ENCODE assay signal across 1 cellular context in the genomic region with DNA sequence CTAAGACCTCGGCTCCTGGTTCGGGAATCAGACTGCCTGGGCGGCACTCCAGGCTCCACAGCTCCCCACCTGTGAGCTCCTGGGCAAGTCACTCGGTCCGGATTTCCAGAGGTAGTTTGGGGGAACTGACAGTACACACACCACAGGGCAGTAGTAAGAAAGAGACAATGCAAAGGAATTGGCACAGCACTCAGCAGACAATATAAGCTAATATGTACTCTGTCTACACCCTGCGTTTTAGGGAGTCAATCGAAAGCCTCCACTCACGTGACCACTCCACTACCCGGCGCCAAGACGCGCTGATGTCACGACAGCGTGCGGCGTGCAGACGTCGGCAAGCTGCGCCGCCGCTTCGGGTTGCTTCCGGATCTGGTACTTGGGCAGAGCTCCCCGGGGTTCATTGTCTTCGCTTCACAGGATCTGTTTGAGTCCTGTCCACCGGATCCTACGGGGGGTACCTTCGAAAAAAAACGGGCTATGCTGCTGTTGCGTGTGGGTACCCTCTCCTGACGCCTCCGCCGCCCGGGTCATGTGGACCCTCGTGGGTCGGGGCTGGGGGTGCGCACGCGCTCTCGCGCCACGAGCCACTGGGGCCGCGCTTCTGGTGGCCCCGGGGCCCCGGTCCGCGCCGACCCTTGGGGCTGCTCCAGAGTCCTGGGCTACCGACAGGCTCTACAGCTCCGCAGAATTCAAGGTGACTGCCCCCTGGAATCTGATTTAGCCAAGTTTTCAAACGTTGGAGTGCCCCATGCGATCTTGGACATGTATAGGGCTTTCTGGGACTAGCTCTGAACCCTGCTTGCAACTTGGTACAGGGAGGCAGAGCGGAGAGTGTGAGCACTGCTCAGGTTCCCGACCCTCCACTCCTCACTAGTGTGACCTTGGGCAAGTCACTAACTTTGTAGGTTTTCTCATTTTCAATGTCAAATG.
A peak's percentile ranks its signal among the peaks of the same experiment; 100 is the strongest.
TF ChIP-seq lines count a peak whose summit lies in the region.

A gene with protein sequence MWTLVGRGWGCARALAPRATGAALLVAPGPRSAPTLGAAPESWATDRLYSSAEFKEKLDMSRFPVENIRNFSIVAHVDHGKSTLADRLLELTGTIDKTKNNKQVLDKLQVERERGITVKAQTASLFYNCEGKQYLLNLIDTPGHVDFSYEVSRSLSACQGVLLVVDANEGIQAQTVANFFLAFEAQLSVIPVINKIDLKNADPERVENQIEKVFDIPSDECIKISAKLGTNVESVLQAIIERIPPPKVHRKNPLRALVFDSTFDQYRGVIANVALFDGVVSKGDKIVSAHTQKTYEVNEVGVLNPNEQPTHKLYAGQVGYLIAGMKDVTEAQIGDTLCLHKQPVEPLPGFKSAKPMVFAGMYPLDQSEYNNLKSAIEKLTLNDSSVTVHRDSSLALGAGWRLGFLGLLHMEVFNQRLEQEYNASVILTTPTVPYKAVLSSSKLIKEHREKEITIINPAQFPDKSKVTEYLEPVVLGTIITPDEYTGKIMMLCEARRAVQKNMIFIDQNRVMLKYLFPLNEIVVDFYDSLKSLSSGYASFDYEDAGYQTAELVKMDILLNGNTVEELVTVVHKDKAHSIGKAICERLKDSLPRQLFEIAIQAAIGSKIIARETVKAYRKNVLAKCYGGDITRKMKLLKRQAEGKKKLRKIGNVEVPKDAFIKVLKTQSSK (plus strand): TSS at position 327 of the 930 bp plus-strand sequence. CDS start 203 bp downstream, at position 530.

TF ChIP-seq in GM12878, 131 proteins besides CTCF, POLR2A, EP300 and RAD21 (continued from another document and continues in another):
- TF ChIP-seq CHD4 (IDR thresholded peaks at IDR 0.05) (no peak), RAD51 (IDR thresholded peaks at IDR 0.05) (peak; percentile 96), KAT2A (conservative IDR thresholded peaks at IDR 0.05; ENCODE audit: control insufficient read depth, low read depth, low read length) (no peak), NFIC (IDR thresholded peaks at IDR 0.05; ENCODE audit: low read depth, low read length) (no peak), TAF1 (IDR thresholded peaks at IDR 0.05; ENCODE audit: borderline replicate concordance, low read depth, low read length) (peak; percentile 88), FOXK2 (IDR thresholded peaks at IDR 0.05) (no peak), BRCA1 (IDR thresholded peaks at IDR 0.05; ENCODE audit: low read depth, low read length) (no peak), POU2F2 (IDR thresholded peaks at IDR 0.05; ENCODE audit: borderline replicate concordance, low read depth, low read length) (no peak; the same call in 2 of the 3 replicates), BACH1 (IDR thresholded peaks at IDR 0.05; ENCODE audit: borderline replicate concordance) (peak; percentile 52; the same call in 1 of the 2 replicates), HDAC2 (IDR thresholded peaks at IDR 0.05) (no peak), CBX3 (IDR thresholded peaks at IDR 0.05; ENCODE audit: borderline replicate concordance, low read depth) (no peak), ETV6 (conservative IDR thresholded peaks at IDR 0.05 in 1 of 2, IDR thresholded peaks at IDR 0.05 in 1 of 2; ENCODE audit: borderline replicate concordance in 1 of 2, low read depth in 1 of 2) (no peak), HCFC1 (IDR thresholded peaks at IDR 0.05; ENCODE audit: low read length) (peak; percentile 60), CHD1 (IDR thresholded peaks at IDR 0.05; ENCODE audit: low read depth, low read length) (0 out of 2 replicates have a peak, but pooled peaks have one; percentile 42), SMARCA5 (IDR thresholded peaks at IDR 0.05) (no peak; the same call in 1 of the 2 replicates), ZBED1 (IDR thresholded peaks at IDR 0.05; ENCODE audit: borderline replicate concordance) (peak; percentile 75), RUNX3 (IDR thresholded peaks at IDR 0.05; ENCODE audit: low read length) (peak; percentile 57), CBFB (IDR thresholded peaks at IDR 0.05; ENCODE audit: low read depth) (0 out of 2 replicates have a peak, but pooled peaks have one; percentile 72), GABPA (IDR thresholded peaks at IDR 0.05; ENCODE audit: low read depth) (no peak), SMC3 (IDR thresholded peaks at IDR 0.05; ENCODE audit: borderline replicate concordance, low read length) (no peak), ZNF207 (IDR thresholded peaks at IDR 0.05; ENCODE audit: borderline replicate concordance) (peak; percentile 60; the same call in 1 of the 2 replicates), RCOR1 (conservative IDR thresholded peaks at IDR 0.05; ENCODE audit: low read depth, low read length) (no peak), SREBF2 (IDR thresholded peaks at IDR 0.05; ENCODE audit: low read length) (no peak), NFXL1 (IDR thresholded peaks at IDR 0.05; ENCODE audit: borderline replicate concordance) (no peak)
- TF ChIP-seq, protein P1, sequence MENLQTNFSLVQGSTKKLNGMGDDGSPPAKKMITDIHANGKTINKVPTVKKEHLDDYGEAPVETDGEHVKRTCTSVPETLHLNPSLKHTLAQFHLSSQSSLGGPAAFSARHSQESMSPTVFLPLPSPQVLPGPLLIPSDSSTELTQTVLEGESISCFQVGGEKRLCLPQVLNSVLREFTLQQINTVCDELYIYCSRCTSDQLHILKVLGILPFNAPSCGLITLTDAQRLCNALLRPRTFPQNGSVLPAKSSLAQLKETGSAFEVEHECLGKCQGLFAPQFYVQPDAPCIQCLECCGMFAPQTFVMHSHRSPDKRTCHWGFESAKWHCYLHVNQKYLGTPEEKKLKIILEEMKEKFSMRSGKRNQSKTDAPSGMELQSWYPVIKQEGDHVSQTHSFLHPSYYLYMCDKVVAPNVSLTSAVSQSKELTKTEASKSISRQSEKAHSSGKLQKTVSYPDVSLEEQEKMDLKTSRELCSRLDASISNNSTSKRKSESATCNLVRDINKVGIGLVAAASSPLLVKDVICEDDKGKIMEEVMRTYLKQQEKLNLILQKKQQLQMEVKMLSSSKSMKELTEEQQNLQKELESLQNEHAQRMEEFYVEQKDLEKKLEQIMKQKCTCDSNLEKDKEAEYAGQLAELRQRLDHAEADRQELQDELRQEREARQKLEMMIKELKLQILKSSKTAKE (IDR thresholded peaks at IDR 0.05; ENCODE audit: low read depth, poor library complexity, severe bottlenecking) = peak; percentile 33
- TF ChIP-seq, protein P2, sequence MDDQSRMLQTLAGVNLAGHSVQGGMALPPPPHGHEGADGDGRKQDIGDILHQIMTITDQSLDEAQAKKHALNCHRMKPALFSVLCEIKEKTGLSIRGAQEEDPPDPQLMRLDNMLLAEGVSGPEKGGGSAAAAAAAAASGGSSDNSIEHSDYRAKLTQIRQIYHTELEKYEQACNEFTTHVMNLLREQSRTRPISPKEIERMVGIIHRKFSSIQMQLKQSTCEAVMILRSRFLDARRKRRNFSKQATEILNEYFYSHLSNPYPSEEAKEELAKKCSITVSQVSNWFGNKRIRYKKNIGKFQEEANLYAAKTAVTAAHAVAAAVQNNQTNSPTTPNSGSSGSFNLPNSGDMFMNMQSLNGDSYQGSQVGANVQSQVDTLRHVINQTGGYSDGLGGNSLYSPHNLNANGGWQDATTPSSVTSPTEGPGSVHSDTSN (IDR thresholded peaks at IDR 0.05; ENCODE audit: insufficient replicate concordance, low read depth, low read length) = no peak
- TF ChIP-seq, protein P3, sequence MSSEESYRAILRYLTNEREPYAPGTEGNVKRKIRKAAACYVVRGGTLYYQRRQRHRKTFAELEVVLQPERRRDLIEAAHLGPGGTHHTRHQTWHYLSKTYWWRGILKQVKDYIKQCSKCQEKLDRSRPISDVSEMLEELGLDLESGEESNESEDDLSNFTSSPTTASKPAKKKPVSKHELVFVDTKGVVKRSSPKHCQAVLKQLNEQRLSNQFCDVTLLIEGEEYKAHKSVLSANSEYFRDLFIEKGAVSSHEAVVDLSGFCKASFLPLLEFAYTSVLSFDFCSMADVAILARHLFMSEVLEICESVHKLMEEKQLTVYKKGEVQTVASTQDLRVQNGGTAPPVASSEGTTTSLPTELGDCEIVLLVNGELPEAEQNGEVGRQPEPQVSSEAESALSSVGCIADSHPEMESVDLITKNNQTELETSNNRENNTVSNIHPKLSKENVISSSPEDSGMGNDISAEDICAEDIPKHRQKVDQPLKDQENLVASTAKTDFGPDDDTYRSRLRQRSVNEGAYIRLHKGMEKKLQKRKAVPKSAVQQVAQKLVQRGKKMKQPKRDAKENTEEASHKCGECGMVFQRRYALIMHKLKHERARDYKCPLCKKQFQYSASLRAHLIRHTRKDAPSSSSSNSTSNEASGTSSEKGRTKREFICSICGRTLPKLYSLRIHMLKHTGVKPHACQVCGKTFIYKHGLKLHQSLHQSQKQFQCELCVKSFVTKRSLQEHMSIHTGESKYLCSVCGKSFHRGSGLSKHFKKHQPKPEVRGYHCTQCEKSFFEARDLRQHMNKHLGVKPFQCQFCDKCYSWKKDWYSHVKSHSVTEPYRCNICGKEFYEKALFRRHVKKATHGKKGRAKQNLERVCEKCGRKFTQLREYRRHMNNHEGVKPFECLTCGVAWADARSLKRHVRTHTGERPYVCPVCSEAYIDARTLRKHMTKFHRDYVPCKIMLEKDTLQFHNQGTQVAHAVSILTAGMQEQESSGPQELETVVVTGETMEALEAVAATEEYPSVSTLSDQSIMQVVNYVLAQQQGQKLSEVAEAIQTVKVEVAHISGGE (CRISPR knock-in tag; IDR thresholded peaks at IDR 0.05) = 0 out of 2 replicates have a peak, but pooled peaks have one; percentile 42
- TF ChIP-seq, protein P4, sequence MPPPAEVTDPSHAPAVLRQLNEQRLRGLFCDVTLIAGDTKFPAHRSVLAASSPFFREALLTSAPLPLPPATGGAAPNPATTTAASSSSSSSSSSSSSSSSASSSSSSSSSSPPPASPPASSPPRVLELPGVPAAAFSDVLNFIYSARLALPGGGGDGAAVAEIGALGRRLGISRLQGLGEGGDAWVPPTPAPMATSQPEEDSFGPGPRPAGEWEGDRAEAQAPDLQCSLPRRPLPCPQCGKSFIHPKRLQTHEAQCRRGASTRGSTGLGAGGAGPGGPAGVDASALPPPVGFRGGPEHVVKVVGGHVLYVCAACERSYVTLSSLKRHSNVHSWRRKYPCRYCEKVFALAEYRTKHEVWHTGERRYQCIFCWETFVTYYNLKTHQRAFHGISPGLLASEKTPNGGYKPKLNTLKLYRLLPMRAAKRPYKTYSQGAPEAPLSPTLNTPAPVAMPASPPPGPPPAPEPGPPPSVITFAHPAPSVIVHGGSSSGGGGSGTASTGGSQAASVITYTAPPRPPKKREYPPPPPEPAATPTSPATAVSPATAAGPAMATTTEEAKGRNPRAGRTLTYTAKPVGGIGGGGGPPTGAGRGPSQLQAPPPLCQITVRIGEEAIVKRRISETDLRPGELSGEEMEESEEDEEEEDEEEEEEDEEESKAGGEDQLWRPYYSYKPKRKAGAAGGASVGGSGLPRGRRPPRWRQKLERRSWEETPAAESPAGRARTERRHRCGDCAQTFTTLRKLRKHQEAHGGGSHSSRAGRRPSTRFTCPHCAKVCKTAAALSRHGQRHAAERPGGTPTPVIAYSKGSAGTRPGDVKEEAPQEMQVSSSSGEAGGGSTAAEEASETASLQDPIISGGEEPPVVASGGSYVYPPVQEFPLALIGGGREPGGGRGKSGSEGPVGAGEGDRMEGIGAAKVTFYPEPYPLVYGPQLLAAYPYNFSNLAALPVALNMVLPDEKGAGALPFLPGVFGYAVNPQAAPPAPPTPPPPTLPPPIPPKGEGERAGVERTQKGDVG (CRISPR knock-in tag; IDR thresholded peaks at IDR 0.05) = 0 out of 2 replicates have a peak, but pooled peaks have one; percentile 2
- TF ChIP-seq, protein P5, sequence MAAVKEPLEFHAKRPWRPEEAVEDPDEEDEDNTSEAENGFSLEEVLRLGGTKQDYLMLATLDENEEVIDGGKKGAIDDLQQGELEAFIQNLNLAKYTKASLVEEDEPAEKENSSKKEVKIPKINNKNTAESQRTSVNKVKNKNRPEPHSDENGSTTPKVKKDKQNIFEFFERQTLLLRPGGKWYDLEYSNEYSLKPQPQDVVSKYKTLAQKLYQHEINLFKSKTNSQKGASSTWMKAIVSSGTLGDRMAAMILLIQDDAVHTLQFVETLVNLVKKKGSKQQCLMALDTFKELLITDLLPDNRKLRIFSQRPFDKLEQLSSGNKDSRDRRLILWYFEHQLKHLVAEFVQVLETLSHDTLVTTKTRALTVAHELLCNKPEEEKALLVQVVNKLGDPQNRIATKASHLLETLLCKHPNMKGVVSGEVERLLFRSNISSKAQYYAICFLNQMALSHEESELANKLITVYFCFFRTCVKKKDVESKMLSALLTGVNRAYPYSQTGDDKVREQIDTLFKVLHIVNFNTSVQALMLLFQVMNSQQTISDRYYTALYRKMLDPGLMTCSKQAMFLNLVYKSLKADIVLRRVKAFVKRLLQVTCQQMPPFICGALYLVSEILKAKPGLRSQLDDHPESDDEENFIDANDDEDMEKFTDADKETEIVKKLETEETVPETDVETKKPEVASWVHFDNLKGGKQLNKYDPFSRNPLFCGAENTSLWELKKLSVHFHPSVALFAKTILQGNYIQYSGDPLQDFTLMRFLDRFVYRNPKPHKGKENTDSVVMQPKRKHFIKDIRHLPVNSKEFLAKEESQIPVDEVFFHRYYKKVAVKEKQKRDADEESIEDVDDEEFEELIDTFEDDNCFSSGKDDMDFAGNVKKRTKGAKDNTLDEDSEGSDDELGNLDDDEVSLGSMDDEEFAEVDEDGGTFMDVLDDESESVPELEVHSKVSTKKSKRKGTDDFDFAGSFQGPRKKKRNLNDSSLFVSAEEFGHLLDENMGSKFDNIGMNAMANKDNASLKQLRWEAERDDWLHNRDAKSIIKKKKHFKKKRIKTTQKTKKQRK (IDR thresholded peaks at IDR 0.05; ENCODE audit: low read depth, low read length) = no peak
- TF ChIP-seq, protein P6, sequence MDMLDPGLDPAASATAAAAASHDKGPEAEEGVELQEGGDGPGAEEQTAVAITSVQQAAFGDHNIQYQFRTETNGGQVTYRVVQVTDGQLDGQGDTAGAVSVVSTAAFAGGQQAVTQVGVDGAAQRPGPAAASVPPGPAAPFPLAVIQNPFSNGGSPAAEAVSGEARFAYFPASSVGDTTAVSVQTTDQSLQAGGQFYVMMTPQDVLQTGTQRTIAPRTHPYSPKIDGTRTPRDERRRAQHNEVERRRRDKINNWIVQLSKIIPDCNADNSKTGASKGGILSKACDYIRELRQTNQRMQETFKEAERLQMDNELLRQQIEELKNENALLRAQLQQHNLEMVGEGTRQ (IDR thresholded peaks at IDR 0.05; ENCODE audit: borderline replicate concordance, low read depth, low read length) = peak; percentile 78
- TF ChIP-seq, protein P7, sequence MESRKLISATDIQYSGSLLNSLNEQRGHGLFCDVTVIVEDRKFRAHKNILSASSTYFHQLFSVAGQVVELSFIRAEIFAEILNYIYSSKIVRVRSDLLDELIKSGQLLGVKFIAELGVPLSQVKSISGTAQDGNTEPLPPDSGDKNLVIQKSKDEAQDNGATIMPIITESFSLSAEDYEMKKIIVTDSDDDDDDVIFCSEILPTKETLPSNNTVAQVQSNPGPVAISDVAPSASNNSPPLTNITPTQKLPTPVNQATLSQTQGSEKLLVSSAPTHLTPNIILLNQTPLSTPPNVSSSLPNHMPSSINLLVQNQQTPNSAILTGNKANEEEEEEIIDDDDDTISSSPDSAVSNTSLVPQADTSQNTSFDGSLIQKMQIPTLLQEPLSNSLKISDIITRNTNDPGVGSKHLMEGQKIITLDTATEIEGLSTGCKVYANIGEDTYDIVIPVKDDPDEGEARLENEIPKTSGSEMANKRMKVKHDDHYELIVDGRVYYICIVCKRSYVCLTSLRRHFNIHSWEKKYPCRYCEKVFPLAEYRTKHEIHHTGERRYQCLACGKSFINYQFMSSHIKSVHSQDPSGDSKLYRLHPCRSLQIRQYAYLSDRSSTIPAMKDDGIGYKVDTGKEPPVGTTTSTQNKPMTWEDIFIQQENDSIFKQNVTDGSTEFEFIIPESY (IDR thresholded peaks at IDR 0.05) = no peak
- TF ChIP-seq, protein P8, sequence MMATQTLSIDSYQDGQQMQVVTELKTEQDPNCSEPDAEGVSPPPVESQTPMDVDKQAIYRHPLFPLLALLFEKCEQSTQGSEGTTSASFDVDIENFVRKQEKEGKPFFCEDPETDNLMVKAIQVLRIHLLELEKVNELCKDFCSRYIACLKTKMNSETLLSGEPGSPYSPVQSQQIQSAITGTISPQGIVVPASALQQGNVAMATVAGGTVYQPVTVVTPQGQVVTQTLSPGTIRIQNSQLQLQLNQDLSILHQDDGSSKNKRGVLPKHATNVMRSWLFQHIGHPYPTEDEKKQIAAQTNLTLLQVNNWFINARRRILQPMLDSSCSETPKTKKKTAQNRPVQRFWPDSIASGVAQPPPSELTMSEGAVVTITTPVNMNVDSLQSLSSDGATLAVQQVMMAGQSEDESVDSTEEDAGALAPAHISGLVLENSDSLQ (IDR thresholded peaks at IDR 0.05) = peak; percentile 68
